Comparison of ENCODE assay signal across 16 cellular contexts in genomic region chr14:55285048-55285652, GRCh38.
"Had no signal": no experiment of that assay in that cellular context is flagged by ENCODE, and none has a peak within 500 bp of the region (broad histone marks: within the 10 kb centered on the region; RNA-seq: fewer than 3 reads in every experiment).

No MANE protein-coding gene starts in this region.

- H3K27me3 Mint-ChIP-seq: activated T-helper 17 cell treated with anti-CD3 and anti-CD28 coated beads, Interleukin-2, amount 50 U/mL, for 72 hours; stimulated activated naive CD8-positive, alpha-beta T cell treated with anti-CD3 and anti-CD28 coated beads, Interleukin-15, amount 100 ng/mL, for 72 hours; T-cell had no signal

- ATAC-seq: activated T-helper 17 cell treated with anti-CD3 and anti-CD28 coated beads, Interleukin-2, amount 50 U/mL, for 72 hours; stimulated activated naive CD8-positive, alpha-beta T cell treated with anti-CD3 and anti-CD28 coated beads, Interleukin-15, amount 100 ng/mL, for 72 hours; T-cell had no signal

- H3K9me3 ChIP-seq: testis had no signal

- H3K4me3 ChIP-seq: testis had no signal

- H3K27ac Mint-ChIP-seq: activated naive CD4-positive, alpha-beta T cell treated with anti-CD3 and anti-CD28 coated beads for 36 hours; activated T-helper 17 cell treated with anti-CD3 and anti-CD28 coated beads, Interleukin-2, amount 50 U/mL, for 72 hours; nephron; stimulated activated naive CD8-positive, alpha-beta T cell treated with anti-CD3 and anti-CD28 coated beads, Interleukin-15, amount 100 ng/mL, for 72 hours; T-cell had no signal

- FAIRE-seq: urothelium cell line had no signal

- DNase-seq: activated CD4-positive, alpha-beta T cell treated with anti-CD3 and anti-CD28 coated beads for 48 hours; activated naive CD4-positive, alpha-beta T cell treated with anti-CD3 and anti-CD28 coated beads for 36 hours; central memory CD4-positive, alpha-beta T cell; cortex of kidney; effector CD8-positive, alpha-beta T cell; hippocampal formation; stimulated activated CD4-positive, alpha-beta T cell treated with anti-CD3 and anti-CD28 coated beads, Interleukin-15, amount 100 ng/mL, for 24 hours; stimulated activated CD4-positive, alpha-beta T cell treated with anti-CD3 and anti-CD28 coated beads, Interleukin-4, amount 100 ng/mL, for 24 hours; stimulated activated naive CD8-positive, alpha-beta T cell treated with anti-CD3 and anti-CD28 coated beads, Interleukin-15, amount 100 ng/mL, for 72 hours; T-cell; testis; WERI-Rb-1 had no signal

- H3K27ac ChIP-seq: epithelial cell of prostate, testis, WERI-Rb-1 had no signal

- H3K4me3 Mint-ChIP-seq: activated naive CD4-positive, alpha-beta T cell treated with anti-CD3 and anti-CD28 coated beads for 36 hours; activated T-helper 17 cell treated with anti-CD3 and anti-CD28 coated beads, Interleukin-2, amount 50 U/mL, for 72 hours; nephron; stimulated activated naive CD8-positive, alpha-beta T cell treated with anti-CD3 and anti-CD28 coated beads, Interleukin-15, amount 100 ng/mL, for 72 hours; T-cell had no signal

- H3K9me3 Mint-ChIP-seq: activated naive CD4-positive, alpha-beta T cell treated with anti-CD3 and anti-CD28 coated beads for 36 hours; activated T-helper 17 cell treated with anti-CD3 and anti-CD28 coated beads, Interleukin-2, amount 50 U/mL, for 72 hours; nephron; stimulated activated naive CD8-positive, alpha-beta T cell treated with anti-CD3 and anti-CD28 coated beads, Interleukin-15, amount 100 ng/mL, for 72 hours; T-cell had no signal

- H3K27me3 ChIP-seq: testis had no signal

- H3K36me3 ChIP-seq: WERI-Rb-1 had no signal
